ENCODE assay signal across 8 cellular contexts in the genomic region with DNA sequence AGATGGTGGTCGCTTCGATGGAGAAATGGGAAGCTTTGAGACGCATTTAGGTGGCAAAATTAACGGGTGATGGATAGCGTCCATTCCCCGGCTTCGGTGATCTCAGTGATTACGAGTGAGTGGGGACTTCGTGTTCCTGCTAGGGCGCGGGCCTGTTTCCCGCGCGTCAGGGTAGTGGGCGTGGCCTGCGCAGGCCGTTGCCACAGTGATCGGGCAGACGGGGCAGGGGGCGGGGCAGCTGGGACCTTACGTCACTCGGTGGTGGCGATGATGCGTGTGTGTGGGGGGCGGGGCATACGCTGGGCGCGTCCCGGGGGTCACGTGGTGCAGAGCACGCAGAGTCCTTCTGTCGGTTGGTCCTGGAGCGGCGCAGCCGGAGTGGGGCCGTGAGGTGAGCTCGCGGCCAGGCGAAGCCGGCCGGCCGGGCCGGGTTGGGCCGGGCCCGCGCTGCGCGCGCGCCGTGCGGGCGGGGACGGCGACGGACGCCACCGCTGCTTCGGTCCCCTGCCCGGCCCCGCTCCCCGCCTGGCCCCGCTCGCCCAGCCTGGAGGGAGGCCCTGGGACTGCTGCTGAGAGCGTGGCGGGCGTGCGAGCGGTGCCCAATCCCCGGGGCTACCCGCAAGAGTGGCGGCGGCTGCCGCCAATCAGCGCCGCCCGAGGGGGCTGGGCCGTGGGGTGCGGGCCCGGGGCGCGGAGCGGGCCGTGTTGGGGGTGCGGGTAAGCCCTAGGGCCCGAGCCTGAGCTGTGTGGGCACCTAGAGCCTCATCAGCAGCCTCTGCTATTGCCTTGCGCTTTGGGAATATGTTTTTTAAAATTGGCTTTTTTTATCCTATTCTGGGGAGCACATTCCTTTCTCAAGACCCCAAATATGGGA. TPM values are rescaled to one million over a fixed set of nuclear protein-coding genes. Genes with fewer than 3 reads are reported as not detected.
DNase-seq lines count a peak whose midpoint lies in the region; ATAC-seq and TF ChIP-seq lines count a peak whose summit lies in the region.

PHF20 (plus strand) TSS at position 327 of the 874 bp plus-strand sequence. CDS start 29,508 bp downstream, outside the sequence.

- H3K27ac Mint-ChIP-seq in Caco-2 (ENCODE audit: unreplicated experiment) = peak within 1 kb of the TSS; percentile 90
- peak within 1 kb of the TSS; percentile 97 to 100 for H3K27ac Mint-ChIP-seq in effector memory CD8-positive, alpha-beta T cell

- peaks cover 11% of the 10 kb centered on the region for H3K79me1 ChIP-seq in mesenchymal stem cell (replicated peaks; ENCODE audit: low read length, poor library complexity, severe bottlenecking)

- H3K9me3 ChIP-seq in Caco-2 (no peaks in the 10 kb centered on the region), mesenchymal stem cell (ENCODE audit: control insufficient read depth, low read length) (no peaks in the 10 kb centered on the region)

- H3K4me1 Mint-ChIP-seq in Caco-2 (ENCODE audit: low read depth, unreplicated experiment) = peaks cover 54% of the 10 kb centered on the region
- peaks cover 58 to 62% of the 10 kb centered on the region in 2 donors for H3K4me1 Mint-ChIP-seq in effector memory CD8-positive, alpha-beta T cell (ENCODE audit: low read depth in 2 of 2)

- H3K4me2 ChIP-seq in mesenchymal stem cell (ENCODE audit: low read length, poor library complexity, severe bottlenecking) = peak within 1 kb of the TSS; percentile 86

- H2AFZ ChIP-seq in mesenchymal stem cell (ENCODE audit: low read depth, low read length) = no peak within 1 kb of the TSS

- peaks cover 58% of the 10 kb centered on the region for H3K4me1 ChIP-seq in Caco-2
- peaks cover 15% of the 10 kb centered on the region for H3K4me1 ChIP-seq in mesenchymal stem cell (ENCODE audit: control insufficient read depth, insufficient read depth, low read depth, low read length)

- H3K36me3 ChIP-seq in Caco-2 (ENCODE audit: control insufficient read depth, insufficient read depth, low read length) (peaks cover 3% of the 10 kb centered on the region; the same call in 1 of the 2 replicates), mesenchymal stem cell (ENCODE audit: control insufficient read depth in 1 of 2, insufficient read depth in 2 of 2, low read depth in 1 of 2, low read length in 2 of 2) (peaks cover 0 to 12% of the 10 kb centered on the region in 2 experiments)

- peak within 1 kb of the TSS; percentile 7 for H4K91ac ChIP-seq in mesenchymal stem cell (ENCODE audit: low read length)

- intact Hi-C loops in Caco-2 (cut with micrococcal nuclease; ENCODE audit: unreplicated experiment) = loop anchor here (1.0 to 5.0 kb wide), 3 partner anchors 30 to 155 kb away; partner anchors contain the start of genes RBM39 and SPAG4

- H4K8ac ChIP-seq in mesenchymal stem cell (ENCODE audit: low read length) = peak within 1 kb of the TSS; percentile 7

- H3K4me3 Mint-ChIP-seq in Caco-2 (ENCODE audit: unreplicated experiment) = peak within 1 kb of the TSS; percentile 80
- peak within 1 kb of the TSS; percentile 89 for H3K4me3 Mint-ChIP-seq in effector memory CD8-positive, alpha-beta T cell

- ATAC-seq in GM21381 (IDR thresholded peaks at IDR 0.05; ENCODE audit: unreplicated experiment) = peak; percentile 68
- peak; percentile 79 for ATAC-seq in effector memory CD8-positive, alpha-beta T cell (replicated peaks)

- no peak within 1 kb of the TSS for H3K14ac ChIP-seq in mesenchymal stem cell (ENCODE audit: low read length in 2 of 2)

- peak within 1 kb of the TSS; percentile 42 for H2BK120ac ChIP-seq in mesenchymal stem cell (ENCODE audit: low read depth, low read length)

- CTCF ChIA-PET in Caco-2 (lab: Charles Lee) = interaction anchor here (0.6 to 1.9 kb wide), 7 partner anchors 25 to 182 kb away, joined by 3 to 18 read pairs (median 3); partner anchors contain the start of genes RBM39 and SCAND1

- no peak within 1 kb of the TSS for H3K27ac ChIP-seq in mesenchymal stem cell (ENCODE audit: low read length, poor library complexity, severe bottlenecking)

- BruUV-seq in Caco-2 (replicated peaks; lab: Mats Ljungman, UMichigan) = no TSS peak

- no peak within 1 kb of the TSS for H2BK5ac ChIP-seq in mesenchymal stem cell (ENCODE audit: low read depth, low read length, poor library complexity, severe bottlenecking)

- H2BK12ac ChIP-seq in mesenchymal stem cell (ENCODE audit: low read length in 2 of 2) = peak within 1 kb of the TSS; percentile 21 to 66

- H3K27me3 Mint-ChIP-seq in Caco-2 (ENCODE audit: insufficient read depth, unreplicated experiment) = no peaks in the 10 kb centered on the region
- no peaks in the 10 kb centered on the region for H3K27me3 Mint-ChIP-seq in effector memory CD8-positive, alpha-beta T cell

- 7% methylated on average over 58 of the region's 87 CpGs for WGBS in mesenchymal stem cell

- no peak for TF ChIP-seq CTCF in Caco-2 (IDR thresholded peaks at IDR 0.05; ENCODE audit: insufficient read depth in 1 of 2, low read depth in 1 of 2, low read length in 1 of 2, severe bottlenecking in 1 of 2, unreplicated experiment in 1 of 2)

- POLR2A ChIA-PET in Caco-2 (lab: Charles Lee) = interaction anchor here (0.5 to 3.1 kb wide), 20 partner anchors 18 to 1660 kb away, joined by 3 to 161 read pairs (median 4); partner anchors contain the start of genes CEP250, EIF2S2, EIF6 and ERGIC3

- peak within 1 kb of the TSS; percentile 98 for H3K9ac ChIP-seq in mesenchymal stem cell (ENCODE audit: low read length)

- DNase-seq in Caco-2 (peak; percentile 100), HUDEP-2 (lab: John Stamatoyannopoulos, UW; ENCODE audit: unreplicated experiment in 76 of 76) (peak; percentile 32 to 100 (median 96)), NOMO-1 treated with dmso at 0.1 percent for 144 hours (lab: John Stamatoyannopoulos, UW; ENCODE audit: unreplicated experiment) (peak; percentile 88), mesenchymal stem cell (peak; percentile 96)
- peak; percentile 98 to 99 (median 98) for DNase-seq in activated CD8-positive, alpha-beta memory T cell treated with anti-CD3 and anti-CD28 coated beads for 48 hours (ENCODE audit: low read depth in 2 of 3, low spot score in 2 of 3)
- DNase-seq in effector memory CD8-positive, alpha-beta T cell = peak; percentile 99 to 100 (median 99)
- DNase-seq in stimulated activated CD8-positive, alpha-beta memory T cell treated with anti-CD3 and anti-CD28 coated beads, Interleukin-12 subunit alpha, Interleukin-12 subunit beta, amount 100 ng/mL, for 24 hours (ENCODE audit: extremely low read depth) = peak; percentile 99

- no peak within 1 kb of the TSS for H2BK15ac ChIP-seq in mesenchymal stem cell (ENCODE audit: low read depth, poor library complexity, severe bottlenecking)

- H3K18ac ChIP-seq in mesenchymal stem cell (ENCODE audit: low read depth in 1 of 2, low read length in 2 of 2) = peak within 1 kb of the TSS; percentile 64 to 78

- peak within 1 kb of the TSS in 1 of 2 experiments; percentile 67 for H3K4ac ChIP-seq in mesenchymal stem cell (ENCODE audit: low read depth in 1 of 2, low read length in 2 of 2)

- H3K9me3 Mint-ChIP-seq in Caco-2 (ENCODE audit: unreplicated experiment) = no peaks in the 10 kb centered on the region
- H3K9me3 Mint-ChIP-seq in effector memory CD8-positive, alpha-beta T cell = no peaks in the 10 kb centered on the region

- no peak within 1 kb of the TSS for H3K23ac ChIP-seq in mesenchymal stem cell (ENCODE audit: low read length in 2 of 2)

- peaks cover 47% of the 10 kb centered on the region for H3K36me3 Mint-ChIP-seq in Caco-2 (ENCODE audit: insufficient read depth, unreplicated experiment)
- H3K36me3 Mint-ChIP-seq in effector memory CD8-positive, alpha-beta T cell (ENCODE audit: insufficient read depth) = peaks cover 57% of the 10 kb centered on the region

- no peaks in the 10 kb centered on the region for H3K27me3 ChIP-seq in Caco-2 (replicated peaks; ENCODE audit: control insufficient read depth, insufficient read depth, low read length)
- H3K27me3 ChIP-seq in mesenchymal stem cell (ENCODE audit: control insufficient read depth in 1 of 2, insufficient read depth in 1 of 2, low read length in 2 of 2) = no peaks in the 10 kb centered on the region

- H2AK5ac ChIP-seq in mesenchymal stem cell (ENCODE audit: low read length, severe bottlenecking) = peak within 1 kb of the TSS; percentile 2

- H3K4me3 ChIP-seq in Caco-2 (ENCODE audit: low read depth, low read length) = peak within 1 kb of the TSS; percentile 73
- H3K4me3 ChIP-seq in mesenchymal stem cell (ENCODE audit: insufficient read depth in 1 of 2, low read depth in 1 of 2, low read length in 2 of 2) = peak within 1 kb of the TSS; percentile 70 to 91

RNA-seq across cellular contexts. Expression of gene PHF20, which starts in this region (rescaled TPM):
- 101 and 109 TPM in 2 replicates for total RNA-seq in Caco-2 (2022)
- polyA plus RNA-seq in mesenchymal stem cell (2013, experiment 1 of 2) = 24.7 TPM
- 24.0 TPM for polyA plus RNA-seq in mesenchymal stem cell (2013, experiment 2 of 2)
